1 cellular context compared by ENCODE assay signal in the genomic region with DNA sequence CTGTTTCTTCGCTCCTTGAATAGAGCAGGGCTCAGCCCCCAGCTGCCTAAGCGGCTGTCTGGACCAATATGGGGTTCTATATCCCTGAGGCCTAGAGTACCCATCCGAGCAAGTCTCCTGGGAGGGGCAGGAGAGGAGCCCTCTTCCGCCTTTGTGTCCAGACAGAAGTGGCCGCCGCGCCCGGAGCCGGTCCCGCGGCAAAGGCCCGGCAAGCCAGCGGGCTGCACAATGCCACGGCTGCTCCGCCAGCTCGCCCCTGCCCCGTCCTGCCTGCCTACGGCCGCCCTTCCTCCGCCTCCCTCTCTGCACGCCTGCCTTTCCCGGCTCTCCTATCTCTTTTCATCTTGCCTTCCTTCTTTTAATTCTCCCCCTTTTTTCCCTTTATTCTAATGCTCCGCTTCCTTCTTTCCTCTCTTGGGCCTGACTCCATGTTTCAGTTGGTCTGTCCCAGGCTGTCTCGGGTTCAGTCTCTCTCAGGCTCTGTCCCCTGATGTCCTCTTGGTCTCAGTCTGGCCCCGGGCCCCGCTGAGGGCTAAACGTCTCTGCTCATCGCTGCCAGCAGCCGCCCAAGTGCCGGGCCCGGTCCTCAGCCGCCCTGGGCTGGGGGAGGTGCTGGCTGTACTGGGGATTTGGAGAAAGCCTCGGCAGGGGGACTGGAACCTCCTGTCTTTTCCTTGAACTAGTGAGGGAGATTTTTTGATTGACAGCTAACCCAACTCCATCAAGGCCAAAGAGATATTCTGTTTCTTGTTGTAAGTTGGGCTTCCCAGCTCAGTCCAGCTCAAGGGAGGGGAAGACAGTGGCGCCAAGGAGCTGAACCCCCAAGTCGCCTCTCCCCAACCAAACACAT.
TF ChIP-seq lines count a peak whose summit lies in the region.

No MANE protein-coding gene starts in this region.

TF ChIP-seq in GM12878, 131 proteins besides CTCF, POLR2A, EP300 and RAD21:
- TF ChIP-seq MEF2B (IDR thresholded peaks at IDR 0.05; ENCODE audit: partially characterized antibody, poor library complexity, severe bottlenecking) (no peak), EZH2 (IDR thresholded peaks at IDR 0.05; ENCODE audit: borderline replicate concordance, control insufficient read depth, low read depth, low read length) (0 out of 2 replicates have a peak, but pooled peaks have one; percentile 5)
- TF ChIP-seq, protein P1, sequence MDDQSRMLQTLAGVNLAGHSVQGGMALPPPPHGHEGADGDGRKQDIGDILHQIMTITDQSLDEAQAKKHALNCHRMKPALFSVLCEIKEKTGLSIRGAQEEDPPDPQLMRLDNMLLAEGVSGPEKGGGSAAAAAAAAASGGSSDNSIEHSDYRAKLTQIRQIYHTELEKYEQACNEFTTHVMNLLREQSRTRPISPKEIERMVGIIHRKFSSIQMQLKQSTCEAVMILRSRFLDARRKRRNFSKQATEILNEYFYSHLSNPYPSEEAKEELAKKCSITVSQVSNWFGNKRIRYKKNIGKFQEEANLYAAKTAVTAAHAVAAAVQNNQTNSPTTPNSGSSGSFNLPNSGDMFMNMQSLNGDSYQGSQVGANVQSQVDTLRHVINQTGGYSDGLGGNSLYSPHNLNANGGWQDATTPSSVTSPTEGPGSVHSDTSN (IDR thresholded peaks at IDR 0.05; ENCODE audit: insufficient replicate concordance, low read depth, low read length), result peak; percentile 44
- TF ChIP-seq, protein P2, sequence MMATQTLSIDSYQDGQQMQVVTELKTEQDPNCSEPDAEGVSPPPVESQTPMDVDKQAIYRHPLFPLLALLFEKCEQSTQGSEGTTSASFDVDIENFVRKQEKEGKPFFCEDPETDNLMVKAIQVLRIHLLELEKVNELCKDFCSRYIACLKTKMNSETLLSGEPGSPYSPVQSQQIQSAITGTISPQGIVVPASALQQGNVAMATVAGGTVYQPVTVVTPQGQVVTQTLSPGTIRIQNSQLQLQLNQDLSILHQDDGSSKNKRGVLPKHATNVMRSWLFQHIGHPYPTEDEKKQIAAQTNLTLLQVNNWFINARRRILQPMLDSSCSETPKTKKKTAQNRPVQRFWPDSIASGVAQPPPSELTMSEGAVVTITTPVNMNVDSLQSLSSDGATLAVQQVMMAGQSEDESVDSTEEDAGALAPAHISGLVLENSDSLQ (IDR thresholded peaks at IDR 0.05), result peak; percentile 75
